In the genomic region with DNA sequence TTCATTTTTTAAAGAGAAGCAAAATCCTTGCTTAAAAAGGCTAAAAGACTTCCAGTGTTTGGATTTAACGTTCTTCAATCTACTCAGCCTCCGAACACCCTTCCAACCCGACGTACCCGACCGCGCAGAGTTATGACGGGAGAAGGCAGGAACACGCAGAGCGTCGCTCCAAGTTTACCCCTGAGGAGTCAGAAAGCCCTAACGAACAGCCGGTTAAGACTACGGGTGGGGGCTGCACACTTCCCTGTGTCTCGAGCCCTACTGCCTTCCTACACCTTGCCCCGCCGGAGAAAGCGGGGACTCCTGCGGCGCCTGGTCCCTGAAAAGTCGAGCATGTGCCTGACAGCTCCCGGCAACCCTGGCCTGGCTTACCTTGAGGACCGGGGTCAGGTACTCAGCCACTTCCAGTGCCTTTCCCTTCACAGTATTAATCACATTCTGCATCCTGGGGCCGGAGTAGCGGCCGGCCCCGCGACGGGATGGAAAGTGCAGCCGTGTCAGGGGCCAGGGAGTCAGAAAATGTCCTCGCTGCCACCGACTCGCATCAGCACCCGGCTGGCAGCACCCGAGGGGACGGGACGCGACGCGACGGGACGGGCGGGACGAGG, we compare ENCODE assay signal across 8 cellular contexts. TPM values are rescaled to one million over a fixed set of nuclear protein-coding genes. Genes with fewer than 3 reads are reported as not detected.
DNase-seq lines count a peak whose midpoint lies in the region; ATAC-seq and TF ChIP-seq lines count a peak whose summit lies in the region.

No MANE protein-coding gene starts in this region.

- H3K36me3 Mint-ChIP-seq in activated CD4-positive, alpha-beta memory T cell treated with anti-CD3 and anti-CD28 coated beads, Interleukin-2, amount 10 ng/mL, durations not matched to agents 7 days and 5 days (ENCODE audit: low read depth), result peaks cover 40% of the 10 kb centered on the region
- peaks cover 11% of the 10 kb centered on the region for H3K36me3 Mint-ChIP-seq in mesothelial cell of epicardium

- H3K4me3 ChIP-seq in BLaER1 (peak overlapping the region; percentile 95), endocrine pancreas (ENCODE audit: control insufficient read depth, insufficient read depth, low read length) (peak overlapping the region; percentile 86)

- no peaks in the 10 kb centered on the region for H3K9me3 Mint-ChIP-seq in activated CD4-positive, alpha-beta memory T cell treated with anti-CD3 and anti-CD28 coated beads, Interleukin-2, amount 10 ng/mL, durations not matched to agents 7 days and 5 days
- H3K9me3 Mint-ChIP-seq in mesothelial cell of epicardium, result no peaks in the 10 kb centered on the region

- TF ChIP-seq CTCF in mesothelial cell of epicardium (IDR thresholded peaks at IDR 0.05; ENCODE audit: unreplicated experiment), result no peak

- H3K36me3 ChIP-seq in BLaER1, result peaks cover 23% of the 10 kb centered on the region
- H3K36me3 ChIP-seq in endocrine pancreas (ENCODE audit: control insufficient read depth, insufficient read depth, low read length), result no peaks in the 10 kb centered on the region

- no peaks in the 10 kb centered on the region for H3K27me3 Mint-ChIP-seq in activated CD4-positive, alpha-beta memory T cell treated with anti-CD3 and anti-CD28 coated beads, Interleukin-2, amount 10 ng/mL, durations not matched to agents 7 days and 5 days
- no peaks in the 10 kb centered on the region for H3K27me3 Mint-ChIP-seq in mesothelial cell of epicardium (ENCODE audit: low read depth)

- CTCF ChIA-PET in activated CD4-positive, alpha-beta memory T cell treated with anti-CD3 and anti-CD28 coated beads, Interleukin-2, amount 10 ng/mL, durations not matched to agents 7 days and 5 days (lab: Charles Lee), result interaction anchor here (0.7 to 1.4 kb wide), 4 partner anchors 81 to 418 kb away, joined by 3 to 4 read pairs (median 3); no protein-coding TSS in a partner anchor

- DNase-seq in NCI-H526 treated with DMSO at 0.1 percent for 48 hours (lab: John Stamatoyannopoulos, UW), result peak; percentile 38
- peak; percentile 83 for DNase-seq in activated CD4-positive, alpha-beta memory T cell treated with anti-CD3 and anti-CD28 coated beads, Interleukin-2, amount 10 ng/mL, durations not matched to agents 7 days and 5 days
- peak; percentile 51 to 78 for DNase-seq in mesothelial cell of epicardium (ENCODE audit: low spot score in 2 of 2, unreplicated experiment in 2 of 2)
- peak; percentile 53 to 61 for DNase-seq in stimulated activated CD8-positive, alpha-beta memory T cell treated with anti-CD3 and anti-CD28 coated beads, Interleukin-15, amount 100 ng/mL, for 48 hours (ENCODE audit: low read depth in 2 of 2)

- POLR2A ChIA-PET in activated CD4-positive, alpha-beta memory T cell treated with anti-CD3 and anti-CD28 coated beads, Interleukin-2, amount 10 ng/mL, durations not matched to agents 7 days and 5 days (lab: Charles Lee), result interaction anchor here (0.7 to 2.4 kb wide), 20 partner anchors 9 to 582 kb away, joined by 3 to 20 read pairs (median 4); partner anchors contain the start of genes ABHD10, BTLA and CD200R1

- peak overlapping the region; percentile 80 for H3K4me2 ChIP-seq in BLaER1

- peaks cover 21% of the 10 kb centered on the region; the same call in 1 of the 2 replicates for H4K20me1 ChIP-seq in BLaER1

- H3K27ac Mint-ChIP-seq in activated CD4-positive, alpha-beta memory T cell treated with anti-CD3 and anti-CD28 coated beads, Interleukin-2, amount 10 ng/mL, durations not matched to agents 7 days and 5 days, result peak overlapping the region; percentile 91
- peak overlapping the region; percentile 99 for H3K27ac Mint-ChIP-seq in mesothelial cell of epicardium

- peak overlapping the region; percentile 84 for H3K27ac ChIP-seq in BLaER1

- H3K9me3 ChIP-seq in BLaER1, result no peaks in the 10 kb centered on the region
- no peaks in the 10 kb centered on the region for H3K9me3 ChIP-seq in endocrine pancreas (ENCODE audit: control insufficient read depth, low read length)

- H3K9ac ChIP-seq in BLaER1 (peak overlapping the region; percentile 92), endocrine pancreas (ENCODE audit: control insufficient read depth, insufficient read depth, low read length) (peak overlapping the region; percentile 68)

- H3K27me3 ChIP-seq in BLaER1, result no peaks in the 10 kb centered on the region
- H3K27me3 ChIP-seq in endocrine pancreas (ENCODE audit: control insufficient read depth, insufficient read depth, low read length), result no peaks in the 10 kb centered on the region

- H3K4me1 Mint-ChIP-seq in activated CD4-positive, alpha-beta memory T cell treated with anti-CD3 and anti-CD28 coated beads, Interleukin-2, amount 10 ng/mL, durations not matched to agents 7 days and 5 days, result peaks cover 40% of the 10 kb centered on the region
- peaks cover 31% of the 10 kb centered on the region for H3K4me1 Mint-ChIP-seq in mesothelial cell of epicardium

- H3K4me1 ChIP-seq in BLaER1 (peaks cover 28% of the 10 kb centered on the region), endocrine pancreas (ENCODE audit: control insufficient read depth, insufficient read depth, low read length) (peaks cover 22% of the 10 kb centered on the region)

- ATAC-seq in GM19025 (IDR thresholded peaks at IDR 0.05; ENCODE audit: low read depth, unreplicated experiment), result peak; percentile 8
- peak; percentile 23 for ATAC-seq in HG03280 (IDR thresholded peaks at IDR 0.05; ENCODE audit: unreplicated experiment)

- peak overlapping the region; percentile 84 for H3K4me3 Mint-ChIP-seq in activated CD4-positive, alpha-beta memory T cell treated with anti-CD3 and anti-CD28 coated beads, Interleukin-2, amount 10 ng/mL, durations not matched to agents 7 days and 5 days
- peak overlapping the region; percentile 96 for H3K4me3 Mint-ChIP-seq in mesothelial cell of epicardium

RNA-seq across cellular contexts. Expression of gene ATG3, which starts 0.6 kb away (rescaled TPM):
- total RNA-seq in activated CD4-positive, alpha-beta memory T cell treated with anti-CD3 and anti-CD28 coated beads, Interleukin-2, amount 10 ng/mL, durations not matched to agents 7 days and 5 days, result 10 to 100 TPM; 74.8 to 75.3 TPM
- 25.9 to 27.6 TPM (median 27.5 TPM) in 3 replicates for total RNA-seq in mesothelial cell of epicardium

RNA-seq across cellular contexts. Expression of gene SLC35A5, which starts 0.7 kb away (rescaled TPM):
- 10 to 100 TPM; 29.7 TPM for total RNA-seq in activated CD4-positive, alpha-beta memory T cell treated with anti-CD3 and anti-CD28 coated beads, Interleukin-2, amount 10 ng/mL, durations not matched to agents 7 days and 5 days
- total RNA-seq in mesothelial cell of epicardium, result 25.8 to 28.2 TPM (median 28.0 TPM) in 3 replicates

Comparison
In these comparisons a context has a peak if more than half of its experiments do, and no peak if none do; other contexts are left out.
1. Peak in every context shown above with its lines: DNase-seq, ATAC-seq, H3K4me3 ChIP-seq and H3K27ac ChIP-seq.